1 cellular context compared by ENCODE assay signal in the genomic region with DNA sequence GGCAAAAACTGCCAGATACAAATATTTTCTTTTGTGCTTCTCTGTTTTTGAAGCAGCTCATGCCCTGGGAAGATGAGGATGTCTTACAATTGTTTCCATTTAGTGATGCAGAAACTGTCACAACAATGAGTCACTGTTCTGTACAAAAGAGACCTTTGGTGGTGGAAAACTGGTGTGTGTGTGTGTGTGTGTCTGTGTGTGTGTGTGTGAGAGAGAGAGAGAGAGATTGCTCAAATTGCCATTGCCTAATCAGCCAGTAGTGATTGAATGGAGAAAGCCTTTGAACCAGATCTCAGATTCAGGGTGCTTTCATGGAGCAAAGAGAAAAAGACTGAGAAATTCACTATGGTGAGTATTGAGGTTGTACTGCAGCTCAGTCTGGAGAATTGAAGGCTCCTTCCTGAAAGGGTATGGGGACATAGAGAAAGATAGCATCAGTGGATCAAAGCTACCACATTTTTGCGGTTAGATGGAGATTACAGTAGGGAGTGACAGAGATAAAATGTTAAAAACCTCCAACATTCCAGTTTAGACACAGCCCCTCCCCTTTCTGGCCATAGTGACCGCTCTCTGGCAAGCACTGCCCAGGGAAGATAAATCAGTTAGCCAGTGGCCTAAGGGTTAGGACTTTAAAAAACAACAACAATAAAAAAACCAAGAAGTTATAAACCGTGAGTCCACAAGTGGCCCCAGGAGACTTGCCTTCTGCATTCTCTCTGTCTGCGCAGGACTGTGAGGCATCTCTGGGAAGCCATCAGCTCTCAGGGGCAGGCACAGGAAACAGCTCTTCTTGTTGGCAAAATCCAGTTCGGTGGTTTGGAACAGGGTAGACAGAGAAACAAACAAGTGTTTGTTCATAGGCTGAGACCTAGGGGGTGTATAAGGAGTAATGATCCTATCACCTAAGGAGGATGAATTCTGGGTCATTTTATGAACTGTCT.
TF ChIP-seq lines count a peak whose summit lies in the region.

No MANE protein-coding gene starts in this region.

TF ChIP-seq in HEK293, 187 proteins besides CTCF, POLR2A, EP300 and RAD21 (continued from another document):
- TF ChIP-seq ZNF148 (tag by site-specific recombination; IDR thresholded peaks at IDR 0.05; ENCODE audit: borderline replicate concordance) (peak; percentile 76; the same call in 1 of the 2 replicates), ZNF544 (tag by site-specific recombination; IDR thresholded peaks at IDR 0.05) (no peak)
